In genomic region chr11:115226556-115226955, GRCh38 we compare ENCODE assay signal across 11 cellular contexts.
DNase-seq lines count a peak whose midpoint lies in the region; TF ChIP-seq lines count a peak whose summit lies in the region.
"Had no signal": no experiment of that assay in that cellular context is flagged by ENCODE, and none has a peak within 500 bp of the region (broad histone marks: within the 10 kb centered on the region; RNA-seq: fewer than 3 reads in every experiment).

No MANE protein-coding gene starts in this region.

- H2AFZ ChIP-seq in OCI-LY7 (ENCODE audit: low read length): no peak overlapping the region

- no peak for TF ChIP-seq CTCF in OCI-LY7 (conservative IDR thresholded peaks at IDR 0.05; ENCODE audit: low read length)

- no peaks in the 10 kb centered on the region for H3K27me3 ChIP-seq in iPS DF 6.9 (ENCODE audit: control insufficient read depth, insufficient read depth, low read length)

- intact Hi-C loops in OCI-LY7 (cut with micrococcal nuclease; ENCODE audit: unreplicated experiment): loop anchor here (10.0 kb wide), 1 partner anchor 708 kb away; no protein-coding TSS in a partner anchor

- BruUV-seq in OCI-LY7 (replicated peaks; lab: Mats Ljungman, UMichigan): no TSS peak

- H3K79me2 ChIP-seq in OCI-LY7 (ENCODE audit: insufficient read depth, low read depth, low read length): no peaks in the 10 kb centered on the region

- POLR2A ChIA-PET in OCI-LY7 (lab: Charles Lee): interaction anchor here (1.1 to 1.3 kb wide), 3 partner anchors 19 to 44 kb away, joined by 3 to 6 read pairs (median 3); no protein-coding TSS in a partner anchor

- H3K4me2 ChIP-seq in OCI-LY7 (ENCODE audit: low read length): no peak overlapping the region

- H3K4me1 ChIP-seq in iPS DF 6.9 (ENCODE audit: control insufficient read depth, insufficient read depth, low read length) (peaks cover 4% of the 10 kb centered on the region; the same call in 1 of the 2 replicates), OCI-LY7 (ENCODE audit: insufficient read depth, low read length, poor library complexity, severe bottlenecking) (peaks cover 49% of the 10 kb centered on the region)

- H3K36me3 ChIP-seq in iPS DF 6.9 (ENCODE audit: control insufficient read depth, insufficient read depth, low read length): no peaks in the 10 kb centered on the region
- H3K36me3 ChIP-seq in OCI-LY7 (ENCODE audit: insufficient read depth, low read length): peaks cover 35% of the 10 kb centered on the region

- H3K27ac ChIP-seq in iPS DF 6.9 (ENCODE audit: low read length) (no peak overlapping the region), OCI-LY7 (ENCODE audit: low read depth, low read length, poor library complexity, severe bottlenecking) (no peak overlapping the region)

- no peaks in the 10 kb centered on the region for H3K9me3 ChIP-seq in iPS DF 6.9 (ENCODE audit: control insufficient read depth, insufficient read depth, low read length)
- H3K9me3 ChIP-seq in OCI-LY7 (ENCODE audit: low read length): no peaks in the 10 kb centered on the region

- peak; percentile 76 for DNase-seq in HK-2 (ENCODE audit: unreplicated experiment)
- peak; percentile 79 for DNase-seq in amniotic epithelial cell (ENCODE audit: low read depth)
- DNase-seq in iPS DF 6.9 (ENCODE audit: low read depth, low spot score): peak; percentile 66
- peak; percentile 11 for DNase-seq in stromal cell of bone marrow (ENCODE audit: low read depth)
- DNase-seq in NCI-H526 (lab: John Stamatoyannopoulos, UW): no peak
- DNase-seq in NCI-H2171 treated with DMSO at 0.1 percent for 48 hours (lab: John Stamatoyannopoulos, UW): no peak
- no peak for DNase-seq in OCI-LY7 (ENCODE audit: low spot score)
- DNase-seq: activated CD8-positive, alpha-beta memory T cell treated with anti-CD3 and anti-CD28 coated beads, Interleukin-2, amount 50 U/mL, for 48 hours; NCI-H510A treated with DMSO at 0.1 percent for 48 hours; stimulated activated CD4-positive, alpha-beta T cell treated with anti-CD3 and anti-CD28 coated beads, Interleukin-4, amount 100 ng/mL, for 4 hours; T-helper 2 cell had no signal

- H3K9me2 ChIP-seq in OCI-LY7 (ENCODE audit: insufficient read depth, low read length): no peaks in the 10 kb centered on the region

- no peak overlapping the region for H3K4me3 ChIP-seq in iPS DF 6.9 (ENCODE audit: low read length)
- H3K4me3 ChIP-seq in OCI-LY7 (ENCODE audit: low read depth, low read length, poor library complexity, severe bottlenecking): no peak overlapping the region

- WGBS in iPS DF 6.9 (ENCODE audit: insufficient coverage, insufficient read length): no CpG with 5 or more reads among the region's 2 CpGs

- no peaks in the 10 kb centered on the region for H4K20me1 ChIP-seq in OCI-LY7 (ENCODE audit: insufficient read depth, low read length)

- CTCF ChIA-PET in OCI-LY7 (lab: Charles Lee; ENCODE audit: unreplicated experiment): no interaction called here

Comparison
In these comparisons a context has a peak if more than half of its experiments do, and no peak if none do; other contexts are left out.
1. DNase-seq: peak in HK-2 (single experiment), amniotic epithelial cell (single experiment), iPS DF 6.9 (single experiment) and stromal cell of bone marrow (single experiment); none in NCI-H526 (0 of 2), NCI-H2171 treated with DMSO at 0.1 percent for 48 hours (single experiment) and OCI-LY7 (single experiment).